17 cellular contexts compared by ENCODE assay signal in genomic region chr14:100083706-100084105, GRCh38. TPM values are rescaled to one million over a fixed set of nuclear protein-coding genes. Genes with fewer than 3 reads are reported as not detected.
A peak's percentile ranks its signal among the peaks of the same experiment; 100 is the strongest.
DNase-seq lines count a peak whose midpoint lies in the region; ATAC-seq and TF ChIP-seq lines count a peak whose summit lies in the region.
"Had no signal": no experiment of that assay in that cellular context is flagged by ENCODE, and none has a peak within 500 bp of the region (broad histone marks: within the 10 kb centered on the region; RNA-seq: fewer than 3 reads in every experiment).

No MANE protein-coding gene starts in this region.

- DNase-seq in activated T-cell treated with anti-CD3 and anti-CD28 coated beads, Interleukin-2, amount 50 U/mL, for 4 hours = no peak
- DNase-seq in activated T-cell treated with anti-CD3 and anti-CD28 coated beads for 4 hours (no peak), T-helper 17 cell (no peak), choroid plexus epithelial cell (ENCODE audit: low read depth) (peak; percentile 43), NCI-H2227 (lab: John Stamatoyannopoulos, UW; ENCODE audit: unreplicated experiment) (no peak), amygdala (lab: John Stamatoyannopoulos, UW) (no peak), Ammon's horn (ENCODE audit: low spot score) (no peak)
- DNase-seq: body of pancreas, GF-D8, H9, MG63, NCI-H2029 treated with DMSO at 0.1 percent for 48 hours, NCI-H69, PC-9, upper lobe of right lung had no signal

- peak overlapping the region; percentile 11 for H3K4me3 Mint-ChIP-seq in activated T-cell treated with anti-CD3 and anti-CD28 coated beads, Interleukin-2, amount 50 U/mL, for 4 hours
- H3K4me3 Mint-ChIP-seq in T-helper 17 cell = peak overlapping the region; percentile 91
- H3K4me3 Mint-ChIP-seq in stimulated activated memory B cell treated with anti-CD40 and anti-IgM and Interleukin-4, amounts not matched to agents 10 μg/mL and 1 μg/mL and 100 μg/mL, for 72 hours = no peak overlapping the region
- H3K4me3 Mint-ChIP-seq: H9 had no signal

- peak overlapping the region; percentile 99 for H3K27ac Mint-ChIP-seq in T-helper 17 cell
- H3K27ac Mint-ChIP-seq in stimulated activated memory B cell treated with anti-CD40 and anti-IgM and Interleukin-4, amounts not matched to agents 10 μg/mL and 1 μg/mL and 100 μg/mL, for 72 hours = peak overlapping the region; percentile 17
- H3K27ac Mint-ChIP-seq: H9 had no signal

- H3K4me3 ChIP-seq in choroid plexus epithelial cell (ENCODE audit: low read depth, low read length) = no peak overlapping the region
- H3K4me3 ChIP-seq: body of pancreas, MG63, PC-9, upper lobe of right lung had no signal

- no peaks in the 10 kb centered on the region for H3K9me3 ChIP-seq in T-helper 17 cell (ENCODE audit: control insufficient read depth, low read length, poor library complexity, severe bottlenecking)
- H3K9me3 ChIP-seq: body of pancreas, MG63, upper lobe of right lung had no signal

- H3K36me3 Mint-ChIP-seq in activated T-cell treated with anti-CD3 and anti-CD28 coated beads, Interleukin-2, amount 50 U/mL, for 4 hours (ENCODE audit: insufficient read depth) = peaks cover 32% of the 10 kb centered on the region
- peaks cover 15% of the 10 kb centered on the region for H3K36me3 Mint-ChIP-seq in T-helper 17 cell (ENCODE audit: low read depth)
- H3K36me3 Mint-ChIP-seq in stimulated activated memory B cell treated with anti-CD40 and anti-IgM and Interleukin-4, amounts not matched to agents 10 μg/mL and 1 μg/mL and 100 μg/mL, for 72 hours = peaks cover 32% of the 10 kb centered on the region

- no peak for TF ChIP-seq CTCF in choroid plexus epithelial cell (conservative IDR thresholded peaks at IDR 0.05; ENCODE audit: low read depth, low read length)

- peaks cover 95% of the 10 kb centered on the region for H3K4me1 Mint-ChIP-seq in activated T-cell treated with anti-CD3 and anti-CD28 coated beads, Interleukin-2, amount 50 U/mL, for 4 hours (ENCODE audit: low read depth)
- H3K4me1 Mint-ChIP-seq in T-helper 17 cell = peaks cover 70% of the 10 kb centered on the region
- H3K4me1 Mint-ChIP-seq in stimulated activated memory B cell treated with anti-CD40 and anti-IgM and Interleukin-4, amounts not matched to agents 10 μg/mL and 1 μg/mL and 100 μg/mL, for 72 hours = peaks cover 52% of the 10 kb centered on the region

- ATAC-seq in activated T-cell treated with anti-CD3 and anti-CD28 coated beads, Interleukin-2, amount 50 U/mL, for 4 hours = peak; percentile 20
- ATAC-seq in T-helper 17 cell = peak; percentile 50
- ATAC-seq in stimulated activated memory B cell treated with anti-CD40 and anti-IgM and Interleukin-4, amounts not matched to agents 10 μg/mL and 1 μg/mL and 100 μg/mL, for 72 hours = no peak
- ATAC-seq: body of pancreas, SK-N-SH treated with all-trans-retinoic acid at 6 μM for 48 hours, upper lobe of right lung had no signal

- H3K27me3 Mint-ChIP-seq in activated T-cell treated with anti-CD3 and anti-CD28 coated beads, Interleukin-2, amount 50 U/mL, for 4 hours (ENCODE audit: low read depth) = no peaks in the 10 kb centered on the region
- no peaks in the 10 kb centered on the region for H3K27me3 Mint-ChIP-seq in T-helper 17 cell
- H3K27me3 Mint-ChIP-seq in stimulated activated memory B cell treated with anti-CD40 and anti-IgM and Interleukin-4, amounts not matched to agents 10 μg/mL and 1 μg/mL and 100 μg/mL, for 72 hours = no peaks in the 10 kb centered on the region

- H3K9me3 Mint-ChIP-seq in activated T-cell treated with anti-CD3 and anti-CD28 coated beads, Interleukin-2, amount 50 U/mL, for 4 hours = no peaks in the 10 kb centered on the region
- H3K9me3 Mint-ChIP-seq in stimulated activated memory B cell treated with anti-CD40 and anti-IgM and Interleukin-4, amounts not matched to agents 10 μg/mL and 1 μg/mL and 100 μg/mL, for 72 hours = no peaks in the 10 kb centered on the region
- H3K9me3 Mint-ChIP-seq: H9 had no signal

RNA-seq across cellular contexts. Expression of gene EVL, which starts 18.5 kb away (rescaled TPM):
- total RNA-seq in activated T-cell treated with anti-CD3 and anti-CD28 coated beads, Interleukin-2, amount 50 U/mL, for 4 hours = 100 to 1,000 TPM in 2 of 3 donors, 10 to 100 TPM in 1; 79.4 to 112 (median 107) TPM
- total RNA-seq in T-helper 17 cell = 100 to 1,000 TPM; 793 to 831 TPM

Comparison
In these comparisons a context has a peak if more than half of its experiments do, and no peak if none do; other contexts are left out.
1. RNA of gene EVL, which starts 18.5 kb away (total RNA-seq): 793 to 831 TPM in T-helper 17 cell; 79.4 to 112 TPM in activated T-cell treated with anti-CD3 and anti-CD28 coated beads, Interleukin-2, amount 50 U/mL, for 4 hours; every median in the first group is over 4 times any median in the second.